In the genomic region with DNA sequence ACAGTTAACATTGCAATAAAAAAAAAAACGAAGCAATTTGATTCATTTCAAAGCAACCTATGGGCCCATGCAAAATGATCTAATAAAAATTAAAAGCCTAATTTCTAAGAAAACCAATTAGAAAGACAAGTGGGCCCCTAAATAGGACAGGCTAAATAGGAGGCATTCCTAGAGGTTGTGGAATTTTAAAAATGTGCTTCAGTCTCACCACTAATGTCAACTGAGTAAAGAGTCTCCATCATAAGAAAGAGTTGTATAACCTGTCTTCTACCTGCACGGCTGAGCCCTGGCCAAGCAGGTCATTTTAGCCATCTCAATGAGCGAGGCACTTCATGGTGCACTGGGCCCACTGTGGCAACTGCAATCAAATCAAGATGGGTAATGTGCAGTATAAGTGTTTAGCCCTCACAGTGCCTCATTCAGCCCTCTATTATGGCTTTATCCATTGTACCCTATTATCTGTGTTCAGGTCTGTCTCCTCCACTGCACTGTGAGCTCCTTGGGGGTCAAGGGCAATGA, we compare ENCODE assay signal across 21 cellular contexts.
DNase-seq lines count a peak whose midpoint lies in the region; ATAC-seq and TF ChIP-seq lines count a peak whose summit lies in the region.
"Had no signal": no experiment of that assay in that cellular context is flagged by ENCODE, and none has a peak within 500 bp of the region (broad histone marks: within the 10 kb centered on the region; RNA-seq: fewer than 3 reads in every experiment).

No MANE protein-coding gene starts in this region.

- TF ChIP-seq CTCF in lower lobe of right lung (IDR thresholded peaks at IDR 0.05), result no peak

- H3K27me3 Mint-ChIP-seq in activated CD4-positive, alpha-beta T cell treated with anti-CD3 and anti-CD28 coated beads for 36 hours, result no peaks in the 10 kb centered on the region

- intact Hi-C loops in lower lobe of right lung (cut with DNase I), result no loop called here
- intact Hi-C loops in activated CD4-positive, alpha-beta T cell treated with anti-CD3 and anti-CD28 coated beads for 36 hours (cut with DNase I, micrococcal nuclease), result no loop called here

- POLR2A ChIA-PET in activated CD4-positive, alpha-beta T cell treated with anti-CD3 and anti-CD28 coated beads for 36 hours (lab: Charles Lee), result no interaction called here

- H3K36me3 ChIP-seq in H7 (replicated peaks; ENCODE audit: control insufficient read depth, insufficient read depth, low read length), result no peaks in the 10 kb centered on the region
- H3K36me3 ChIP-seq in lower lobe of right lung, result no peaks in the 10 kb centered on the region
- H3K36me3 ChIP-seq: BLaER1 treated with 17β-estradiol and CSF1 and Interleukin-3, amounts not matched to agents 10 nM and 100 nM; Peyer's patch had no signal

- CTCF ChIA-PET in activated CD4-positive, alpha-beta T cell treated with anti-CD3 and anti-CD28 coated beads for 36 hours (lab: Charles Lee), result no interaction called here

- H3K4me1 ChIP-seq in lower lobe of right lung, result no peaks in the 10 kb centered on the region
- H3K4me1 ChIP-seq: A549, Peyer's patch had no signal

- no peaks in the 10 kb centered on the region for H3K9me3 ChIP-seq in lower lobe of right lung
- H3K9me3 ChIP-seq: A549, Peyer's patch had no signal

- no peak overlapping the region for H3K4me3 Mint-ChIP-seq in activated CD4-positive, alpha-beta T cell treated with anti-CD3 and anti-CD28 coated beads for 36 hours
- H3K4me3 Mint-ChIP-seq: CD4-positive, alpha-beta memory T cell; H9 had no signal

- H3K9me3 Mint-ChIP-seq in activated CD4-positive, alpha-beta T cell treated with anti-CD3 and anti-CD28 coated beads for 36 hours (ENCODE audit: low read depth), result no peaks in the 10 kb centered on the region
- H3K9me3 Mint-ChIP-seq: CD4-positive, alpha-beta memory T cell had no signal

- H3K4me3 ChIP-seq in H7 (ENCODE audit: insufficient read depth, low read depth, low read length), result no peak overlapping the region
- H3K4me3 ChIP-seq in lower lobe of right lung, result no peak overlapping the region
- H3K4me3 ChIP-seq: A549; BLaER1 treated with 17β-estradiol and CSF1 and Interleukin-3, amounts not matched to agents 10 nM and 100 nM; Peyer's patch had no signal

- no peak overlapping the region for H3K27ac Mint-ChIP-seq in activated CD4-positive, alpha-beta T cell treated with anti-CD3 and anti-CD28 coated beads for 36 hours
- H3K27ac Mint-ChIP-seq: CD4-positive, alpha-beta memory T cell; H9 had no signal

- no peaks in the 10 kb centered on the region for H3K4me1 Mint-ChIP-seq in activated CD4-positive, alpha-beta T cell treated with anti-CD3 and anti-CD28 coated beads for 36 hours
- H3K4me1 Mint-ChIP-seq: CD4-positive, alpha-beta memory T cell had no signal

- peak; percentile 16 to 42 for ATAC-seq in lower lobe of right lung
- ATAC-seq in activated CD4-positive, alpha-beta T cell treated with anti-CD3 and anti-CD28 coated beads for 36 hours, result no peak
- ATAC-seq: A549 had no signal

- DNase-seq in H7 (peak; percentile 8), astrocyte of the hippocampus (ENCODE audit: low read depth, low spot score) (peak; percentile 11), lower lobe of right lung (no peak), DMS79 (lab: John Stamatoyannopoulos, UW) (no peak), COLO829 (ENCODE audit: low spot score) (no peak)
- no peak for DNase-seq in activated CD4-positive, alpha-beta T cell treated with anti-CD3 and anti-CD28 coated beads for 36 hours
- no peak for DNase-seq in effector CD8-positive, alpha-beta T cell (lab: John Stamatoyannopoulos, UW)
- DNase-seq: AML-193; CD4-positive, alpha-beta memory T cell; DMS 273 treated with DMSO at 0.1 percent for 48 hours; DMS79 treated with DMSO at 0.1 percent for 48 hours; H9; KBM-7; MV-4-11; NCI-H1105; NCI-H2029; NCI-H526 treated with DMSO at 0.1 percent for 48 hours; Peyer's patch; SHP77 treated with DMSO at 0.1 percent for 48 hours had no signal

- H3K27me3 ChIP-seq in H7 (ENCODE audit: control insufficient read depth, insufficient read depth, low read length) (no peaks in the 10 kb centered on the region), lower lobe of right lung (ENCODE audit: low read depth) (no peaks in the 10 kb centered on the region)
- H3K27me3 ChIP-seq: BLaER1 treated with 17β-estradiol and CSF1 and Interleukin-3, amounts not matched to agents 10 nM and 100 nM; Peyer's patch had no signal

- no peak overlapping the region for H3K27ac ChIP-seq in lower lobe of right lung
- H3K27ac ChIP-seq: A549; BLaER1 treated with 17β-estradiol and CSF1 and Interleukin-3, amounts not matched to agents 10 nM and 100 nM; Peyer's patch had no signal

- H3K36me3 Mint-ChIP-seq in activated CD4-positive, alpha-beta T cell treated with anti-CD3 and anti-CD28 coated beads for 36 hours (ENCODE audit: low read depth), result no peaks in the 10 kb centered on the region
- H3K36me3 Mint-ChIP-seq: CD4-positive, alpha-beta memory T cell had no signal

Comparison
In these comparisons a context has a peak if more than half of its experiments do, and no peak if none do; other contexts are left out.
1. DNase-seq: peak in H7 (single experiment) and astrocyte of the hippocampus (single experiment); none in lower lobe of right lung (single experiment), activated CD4-positive, alpha-beta T cell treated with anti-CD3 and anti-CD28 coated beads for 36 hours (single experiment), DMS79 (single experiment), COLO829 (single experiment) and effector CD8-positive, alpha-beta T cell (single experiment).